ENCODE assay signal across 17 cellular contexts in genomic region chr2:127650785-127651380, GRCh38. TPM values are rescaled to one million over a fixed set of nuclear protein-coding genes. Genes with fewer than 3 reads are reported as not detected.
DNase-seq lines count a peak whose midpoint lies in the region; ATAC-seq, FAIRE-seq and TF ChIP-seq lines count a peak whose summit lies in the region.
"Had no signal": no experiment of that assay in that cellular context is flagged by ENCODE, and none has a peak within 500 bp of the region (broad histone marks: within the 10 kb centered on the region; RNA-seq: fewer than 3 reads in every experiment).

No MANE protein-coding gene starts in this region.

- no peak for TF ChIP-seq RAD21 in HepG2 (CRISPR knock-in tag; IDR thresholded peaks at IDR 0.05)

- H3K4me2 ChIP-seq in HepG2 (ENCODE audit: low read depth, low read length) = peak overlapping the region; percentile 74

- BruUV-seq in HepG2 (replicated peaks; lab: Mats Ljungman, UMichigan) = no TSS peak

- TF ChIP-seq POLR2A in HepG2 (IDR thresholded peaks at IDR 0.05; ENCODE audit: insufficient read depth in 1 of 2, low read depth in 2 of 2, low read length in 2 of 2) (no peak), spleen (IDR thresholded peaks at IDR 0.05) (no peak)

- CTCF ChIA-PET in HepG2 (lab: Yijun Ruan, JAX; ENCODE audit: low intra/inter-chr PET ratio, low total read pairs) = interaction anchor here (2.0 kb wide), 1 partner anchor 59 kb away, joined by 41 read pairs; no protein-coding TSS in a partner anchor

- H4K20me1 ChIP-seq in HepG2 (ENCODE audit: insufficient read depth, low read length) = no peaks in the 10 kb centered on the region

- H3K27ac ChIP-seq in HepG2 (ENCODE audit: extremely low read length, insufficient read depth, low read length) (no peak overlapping the region), spleen (peak overlapping the region in 5 of 8 donors; percentile 5 to 87 (median 70)), foreskin keratinocyte (no peak overlapping the region)

- ATAC-seq in HepG2 = no peak
- ATAC-seq in GM21529 (IDR thresholded peaks at IDR 0.05; ENCODE audit: unreplicated experiment) = no peak
- no peak for ATAC-seq in esophagus mucosa
- ATAC-seq in foreskin keratinocyte = no peak
- ATAC-seq in HG02885 (IDR thresholded peaks at IDR 0.05; ENCODE audit: poor library complexity, unreplicated experiment) = no peak
- ATAC-seq: PC-3 had no signal

- POLR2A ChIA-PET in HepG2 (lab: Yijun Ruan, JAX) = interaction anchor here (0.7 to 1.4 kb wide), 4 partner anchors 11 to 357 kb away, joined by 3 to 5 read pairs (median 3); partner anchors contain the start of genes ERCC3, IWS1 and SFT2D3

- no peak overlapping the region for H3K27ac Mint-ChIP-seq in endothelial cell (ENCODE audit: unreplicated experiment)

- no peak for DNase-seq in HTR-8/SVneo (ENCODE audit: insufficient read length, low spot score)
- no peak for DNase-seq in endothelial cell (ENCODE audit: low spot score)
- DNase-seq in HepG2 (ENCODE audit: low spot score) = no peak
- DNase-seq in spleen = no peak
- no peak for DNase-seq in foreskin keratinocyte
- DNase-seq: adrenal gland, PC-3 had no signal

- WGBS in HepG2 (ENCODE audit: low lambda C conversion rate) = 79% methylated on average over 28 of the region's 28 CpGs
- 76 to 83% (median 77%) methylated on average over 25 to 28 of the region's 28 CpGs for WGBS in spleen, 5 donors

- intact Hi-C loops in HepG2 (cut with micrococcal nuclease; ENCODE audit: unreplicated experiment) = no loop called here
- intact Hi-C loops in spleen (cut with DNase I; ENCODE audit: low total_unique reads) = no loop called here

- H3K4me1 ChIP-seq in HepG2 (ENCODE audit: insufficient read depth, low read length) = peaks cover 50% of the 10 kb centered on the region
- peaks cover 26 to 96% (median 73%) of the 10 kb centered on the region in 6 donors for H3K4me1 ChIP-seq in spleen
- no peaks in the 10 kb centered on the region for H3K4me1 ChIP-seq in foreskin keratinocyte

- TF ChIP-seq EP300 in HepG2 (IDR thresholded peaks at IDR 0.05; ENCODE audit: low read depth in 2 of 2, low read length in 2 of 2) = no peak
- no peak for TF ChIP-seq EP300 in HepG2 (CRISPR knock-in tag; IDR thresholded peaks at IDR 0.05; ENCODE audit: borderline replicate concordance)

- H3K4me3 ChIP-seq in HepG2 (replicated peaks in 1 of 3; ENCODE audit: insufficient read depth in 1 of 3, low read depth in 2 of 3, low read length in 3 of 3) (peak overlapping the region in 1 of 3 experiments; percentile 63; a peak in 1 of 6 replicates), spleen (no peak overlapping the region)
- H3K4me3 ChIP-seq: adrenal gland had no signal

- in situ Hi-C loops in HepG2 (cut with HindIII; ENCODE audit: extremely low pct_ligation_motif_present, low pct_unique_long_range_greater_than_20kb) = no loop called here

- no peaks in the 10 kb centered on the region for H3K36me3 ChIP-seq in HepG2 (replicated peaks in 1 of 2; ENCODE audit: control insufficient read depth in 1 of 2, insufficient read depth in 2 of 2, low read length in 2 of 2)
- peaks cover 0 to 50% (median 0%) of the 10 kb centered on the region in 6 donors for H3K36me3 ChIP-seq in spleen
- H3K36me3 ChIP-seq: adrenal gland had no signal

- H3K9ac ChIP-seq in HepG2 (ENCODE audit: insufficient read depth, low read depth, low read length) = no peak overlapping the region

- H3K79me2 ChIP-seq in HepG2 (ENCODE audit: insufficient read depth, low read length) = no peaks in the 10 kb centered on the region

- H2AFZ ChIP-seq in HepG2 (ENCODE audit: low read length) = no peak overlapping the region

- H3K9me3 ChIP-seq in HepG2 (ENCODE audit: low read length) (no peaks in the 10 kb centered on the region), spleen (no peaks in the 10 kb centered on the region)
- H3K9me3 ChIP-seq: adrenal gland had no signal

- H3K4me3 Mint-ChIP-seq in endothelial cell (ENCODE audit: unreplicated experiment) = peak overlapping the region; percentile 42

- no peaks in the 10 kb centered on the region for H3K9me3 Mint-ChIP-seq in endothelial cell (ENCODE audit: unreplicated experiment)
- H3K9me3 Mint-ChIP-seq: neural crest cell had no signal

- TF ChIP-seq CTCF in endothelial cell (IDR thresholded peaks at IDR 0.05; ENCODE audit: unreplicated experiment) (no peak), HepG2 (CRISPR knock-in tag; IDR thresholded peaks at IDR 0.05) (no peak), spleen (IDR thresholded peaks at IDR 0.05 in 8 of 11, conservative IDR thresholded peaks at IDR 0.05 in 3 of 11) (no peak), foreskin keratinocyte (conservative IDR thresholded peaks at IDR 0.05) (no peak)

- H3K27me3 Mint-ChIP-seq in endothelial cell (ENCODE audit: unreplicated experiment) = peaks cover 20% of the 10 kb centered on the region

- peaks cover 13% of the 10 kb centered on the region for H3K4me1 Mint-ChIP-seq in endothelial cell (ENCODE audit: unreplicated experiment)

- H3K27me3 ChIP-seq in HepG2 (ENCODE audit: control insufficient read depth in 1 of 2, insufficient read depth in 2 of 2, low read length in 2 of 2) (peaks cover 9 to 77% of the 10 kb centered on the region in 2 experiments), spleen (replicated peaks in 1 of 7) (no peaks in the 10 kb centered on the region), foreskin keratinocyte (no peaks in the 10 kb centered on the region)
- H3K27me3 ChIP-seq: adrenal gland had no signal

- FAIRE-seq in HTR-8/SVneo (lab: Jason Lieb, UNC) (peak; percentile 57), HepG2 (lab: Jason Lieb, UNC) (no peak)

- no peaks in the 10 kb centered on the region for H3K36me3 Mint-ChIP-seq in endothelial cell (ENCODE audit: low read depth, unreplicated experiment)

RNA-seq across cellular contexts. Expression of gene GPR17, which starts 4.9 kb away (rescaled TPM):
- total RNA-seq in endothelial cell (ENCODE audit: unreplicated experiment) = 0.15 TPM
- not detected in 2 replicates for total RNA-seq in HepG2 (2016; rRNA removed; fragmentation: Illumina TruSeq; extraction: Trizol)
- not detected in 2 replicates for total RNA-seq in HepG2 (2016; cell fraction: cytosol; rRNA removed; fragmentation: Illumina TruSeq; extraction: Trizol; ENCODE audit: low read depth)
- total RNA-seq in HepG2 (2016; cell fraction: insoluble cytoplasmic fraction; rRNA removed; fragmentation: Illumina TruSeq; extraction: Trizol) = not detected in 2 replicates
- not detected in 2 replicates for total RNA-seq in HepG2 (2016; cell fraction: membrane; rRNA removed; fragmentation: Illumina TruSeq; extraction: Trizol)
- not detected in 2 replicates for total RNA-seq in HepG2 (2016; cell fraction: nucleus; rRNA removed; fragmentation: Illumina TruSeq; extraction: Trizol)
- polyA plus RNA-seq in HepG2 (2011; rRNA removed) = not detected in 2 replicates
- not detected in 2 replicates for polyA plus RNA-seq in HepG2 (2011; cell fraction: cytosol; rRNA removed)
- not detected in 2 replicates for polyA plus RNA-seq in HepG2 (2011; cell fraction: nucleus; rRNA removed)
- polyA plus RNA-seq in HepG2 (2012) = not detected in 2 replicates
- polyA plus RNA-seq in HepG2 (2016; cell fraction: cytosol; fragmentation: Illumina TruSeq; extraction: Trizol; ENCODE audit: low read depth) = not detected in 2 replicates
- polyA plus RNA-seq in HepG2 (2016; cell fraction: insoluble cytoplasmic fraction; fragmentation: Illumina TruSeq; extraction: Trizol; ENCODE audit: low read depth) = not detected in 2 replicates
- not detected in 2 replicates for polyA plus RNA-seq in HepG2 (2016; cell fraction: membrane; fragmentation: Illumina TruSeq; extraction: Trizol; ENCODE audit: low read depth)
- not detected in 2 replicates for polyA plus RNA-seq in HepG2 (2016; cell fraction: nucleus; fragmentation: Illumina TruSeq; extraction: Trizol; ENCODE audit: insufficient read depth, low read depth)
- polyA minus RNA-seq in HepG2 (2011; rRNA and poly(A)+ RNA removed; ENCODE audit: low replicate concordance) = 0.08 TPM in 1 of 2 replicates, not detected in the other
- not detected in 2 replicates for polyA minus RNA-seq in HepG2 (2011; cell fraction: cytosol; rRNA and poly(A)+ RNA removed)
- not detected in 2 replicates for polyA minus RNA-seq in HepG2 (2011; cell fraction: nucleus; rRNA and poly(A)+ RNA removed)
- under 1 TPM in 3 of 7 donors, not detected in 4; 0.22 to 0.79 (median 0.23) TPM for total RNA-seq in spleen
- polyA plus RNA-seq in spleen = 1 to 10 TPM in 1 of 3 donors, under 1 TPM in 2; 0.09 to 1.9 (median 0.26) TPM
- not detected for total RNA-seq in esophagus mucosa
- not detected in 2 replicates for total RNA-seq in foreskin keratinocyte
- polyA plus RNA-seq in foreskin keratinocyte = not detected in 2 replicates
- total RNA-seq: activated CD8-positive, alpha-beta memory T cell treated with anti-CD3 and anti-CD28 coated beads for 36 hours; chondrocyte; glomerular endothelial cell; lung microvascular endothelial cell; renal cortical epithelial cell; SK-MEL-5 had no signal

RNA-seq across cellular contexts. Expression of gene LIMS2, which starts 24.4 kb away (rescaled TPM):
- 3.8 TPM for total RNA-seq in endothelial cell (ENCODE audit: unreplicated experiment)
- total RNA-seq in HepG2 (2016; rRNA removed; fragmentation: Illumina TruSeq; extraction: Trizol) = 0.90 and 1.0 TPM in 2 replicates
- total RNA-seq in HepG2 (2016; cell fraction: cytosol; rRNA removed; fragmentation: Illumina TruSeq; extraction: Trizol; ENCODE audit: low read depth) = 1.9 and 3.6 TPM in 2 replicates
- total RNA-seq in HepG2 (2016; cell fraction: insoluble cytoplasmic fraction; rRNA removed; fragmentation: Illumina TruSeq; extraction: Trizol) = 0.85 and 1.2 TPM in 2 replicates
- total RNA-seq in HepG2 (2016; cell fraction: membrane; rRNA removed; fragmentation: Illumina TruSeq; extraction: Trizol) = 2.6 and 3.9 TPM in 2 replicates
- 0.56 and 0.81 TPM in 2 replicates for total RNA-seq in HepG2 (2016; cell fraction: nucleus; rRNA removed; fragmentation: Illumina TruSeq; extraction: Trizol)
- 1.9 and 2.0 TPM in 2 replicates for polyA plus RNA-seq in HepG2 (2011; rRNA removed)
- polyA plus RNA-seq in HepG2 (2011; cell fraction: cytosol; rRNA removed) = 2.1 and 3.1 TPM in 2 replicates
- 2.0 and 2.2 TPM in 2 replicates for polyA plus RNA-seq in HepG2 (2011; cell fraction: nucleus; rRNA removed)
- polyA plus RNA-seq in HepG2 (2012) = 2.1 and 3.9 TPM in 2 replicates
- polyA plus RNA-seq in HepG2 (2016; cell fraction: cytosol; fragmentation: Illumina TruSeq; extraction: Trizol; ENCODE audit: low read depth) = 8.9 and 10.7 TPM in 2 replicates
- polyA plus RNA-seq in HepG2 (2016; cell fraction: insoluble cytoplasmic fraction; fragmentation: Illumina TruSeq; extraction: Trizol; ENCODE audit: low read depth) = 2.4 and 3.4 TPM in 2 replicates
- polyA plus RNA-seq in HepG2 (2016; cell fraction: membrane; fragmentation: Illumina TruSeq; extraction: Trizol; ENCODE audit: low read depth) = 8.6 and 9.2 TPM in 2 replicates
- 1.5 TPM in 2 replicates for polyA plus RNA-seq in HepG2 (2016; cell fraction: nucleus; fragmentation: Illumina TruSeq; extraction: Trizol; ENCODE audit: insufficient read depth, low read depth)
- 0.07 and 4.5 TPM in 2 replicates for polyA minus RNA-seq in HepG2 (2011; rRNA and poly(A)+ RNA removed; ENCODE audit: low replicate concordance)
- 1.2 and 1.9 TPM in 2 replicates for polyA minus RNA-seq in HepG2 (2011; cell fraction: cytosol; rRNA and poly(A)+ RNA removed)
- 1.2 and 1.6 TPM in 2 replicates for polyA minus RNA-seq in HepG2 (2011; cell fraction: nucleus; rRNA and poly(A)+ RNA removed)
- 100 to 1,000 TPM in 3 of 7 donors, 10 to 100 TPM in 4; 62.5 to 190 (median 76.3) TPM for total RNA-seq in spleen
- 100 to 1,000 TPM in 2 of 3 donors, 10 to 100 TPM in 1; 76.1 to 437 (median 328) TPM for polyA plus RNA-seq in spleen
- total RNA-seq in esophagus mucosa = 6.0 TPM
- 0.17 and 0.18 TPM in 2 replicates for total RNA-seq in foreskin keratinocyte
- polyA plus RNA-seq in foreskin keratinocyte = 0.24 and 0.30 TPM in 2 replicates

RNA-seq across cellular contexts. Expression of gene SFT2D3, which starts 50.4 kb away (rescaled TPM):
- 4.9 TPM for total RNA-seq in endothelial cell (ENCODE audit: unreplicated experiment)
- 4.6 and 9.4 TPM in 2 replicates for total RNA-seq in HepG2 (2016; rRNA removed; fragmentation: Illumina TruSeq; extraction: Trizol)
- 1.4 and 1.5 TPM in 2 replicates for total RNA-seq in HepG2 (2016; cell fraction: cytosol; rRNA removed; fragmentation: Illumina TruSeq; extraction: Trizol; ENCODE audit: low read depth)
- total RNA-seq in HepG2 (2016; cell fraction: insoluble cytoplasmic fraction; rRNA removed; fragmentation: Illumina TruSeq; extraction: Trizol) = 5.2 and 9.2 TPM in 2 replicates
- 4.6 and 5.1 TPM in 2 replicates for total RNA-seq in HepG2 (2016; cell fraction: membrane; rRNA removed; fragmentation: Illumina TruSeq; extraction: Trizol)
- total RNA-seq in HepG2 (2016; cell fraction: nucleus; rRNA removed; fragmentation: Illumina TruSeq; extraction: Trizol) = 10.3 and 11.4 TPM in 2 replicates
- polyA plus RNA-seq in HepG2 (2011; rRNA removed) = 8.3 and 8.7 TPM in 2 replicates
- 6.8 and 9.4 TPM in 2 replicates for polyA plus RNA-seq in HepG2 (2011; cell fraction: cytosol; rRNA removed)
- 3.7 and 4.4 TPM in 2 replicates for polyA plus RNA-seq in HepG2 (2011; cell fraction: nucleus; rRNA removed)
- not detected in 2 replicates for polyA plus RNA-seq in HepG2 (2012)
- 1.3 and 1.4 TPM in 2 replicates for polyA plus RNA-seq in HepG2 (2016; cell fraction: cytosol; fragmentation: Illumina TruSeq; extraction: Trizol; ENCODE audit: low read depth)
- 5.4 and 7.0 TPM in 2 replicates for polyA plus RNA-seq in HepG2 (2016; cell fraction: insoluble cytoplasmic fraction; fragmentation: Illumina TruSeq; extraction: Trizol; ENCODE audit: low read depth)
- polyA plus RNA-seq in HepG2 (2016; cell fraction: membrane; fragmentation: Illumina TruSeq; extraction: Trizol; ENCODE audit: low read depth) = 3.0 and 4.0 TPM in 2 replicates
- 13.6 and 14.0 TPM in 2 replicates for polyA plus RNA-seq in HepG2 (2016; cell fraction: nucleus; fragmentation: Illumina TruSeq; extraction: Trizol; ENCODE audit: insufficient read depth, low read depth)
- polyA minus RNA-seq in HepG2 (2011; rRNA and poly(A)+ RNA removed; ENCODE audit: low replicate concordance) = 2.4 and 7.5 TPM in 2 replicates
- polyA minus RNA-seq in HepG2 (2011; cell fraction: cytosol; rRNA and poly(A)+ RNA removed) = 6.5 and 7.2 TPM in 2 replicates
- polyA minus RNA-seq in HepG2 (2011; cell fraction: nucleus; rRNA and poly(A)+ RNA removed) = 16.4 and 17.5 TPM in 2 replicates
- 10 to 100 TPM in 3 of 7 donors, 1 to 10 TPM in 4; 3.7 to 13.2 (median 9.6) TPM for total RNA-seq in spleen
- polyA plus RNA-seq in spleen = 1 to 10 TPM; 8.3 to 9.0 (median 8.8) TPM
- total RNA-seq in esophagus mucosa = 3.6 TPM
- 2.3 and 2.4 TPM in 2 replicates for total RNA-seq in foreskin keratinocyte
- polyA plus RNA-seq in foreskin keratinocyte = 1.7 and 2.0 TPM in 2 replicates

Comparison
In these comparisons a context has a peak if more than half of its experiments do, and no peak if none do; other contexts are left out.
1. H3K27ac ChIP-seq: peak in spleen (5 of 8); none in HepG2 (single experiment) and foreskin keratinocyte (single experiment).